ENCODE assay signal across 20 cellular contexts in the genomic region with DNA sequence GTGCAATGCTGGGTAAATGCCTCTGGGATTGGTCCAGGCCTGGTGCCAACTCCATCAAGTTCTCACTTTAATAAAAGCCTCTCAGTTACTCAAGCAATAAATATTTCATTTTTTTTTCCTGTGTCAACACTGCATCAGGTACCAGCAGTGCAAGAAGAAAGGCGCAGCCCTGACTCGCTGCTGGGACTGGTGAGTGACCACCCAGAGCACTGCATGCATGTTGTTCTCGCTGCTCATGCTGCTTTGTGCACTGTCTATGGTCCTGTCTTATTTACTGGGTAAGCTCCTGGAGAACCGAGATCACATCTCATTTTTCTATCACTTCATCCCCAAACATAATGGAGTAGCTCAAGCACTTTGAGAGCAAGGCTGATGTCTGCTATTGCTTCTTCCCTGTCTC.
A peak's percentile ranks its signal among the peaks of the same experiment; 100 is the strongest.
DNase-seq lines count a peak whose midpoint lies in the region; ATAC-seq and TF ChIP-seq lines count a peak whose summit lies in the region.
"Had no signal": no experiment of that assay in that cellular context is flagged by ENCODE, and none has a peak within 500 bp of the region (broad histone marks: within the 10 kb centered on the region; RNA-seq: fewer than 3 reads in every experiment).

No MANE protein-coding gene starts in this region.

- DNase-seq in NCI-H345 (lab: John Stamatoyannopoulos, UW) (peak; percentile 33), NCI-H345 treated with DMSO at 0.1 percent for 48 hours (lab: John Stamatoyannopoulos, UW; ENCODE audit: unreplicated experiment) (no peak), WTC11 (ENCODE audit: low spot score) (no peak), esophagus muscularis mucosa (ENCODE audit: extremely low spot score) (peak; percentile 82), occipital lobe (lab: John Stamatoyannopoulos, UW) (no peak), adrenal gland (no peak)
- DNase-seq: 8988T; ACHN; AML-193; BE2C; CD4-positive, alpha-beta T cell; CD8-positive, alpha-beta memory T cell; DMS 273 treated with DMSO at 0.1 percent for 48 hours; DND-41; GOT3; HCEC 1CT had no signal

- H3K36me3 Mint-ChIP-seq in WTC11: no peaks in the 10 kb centered on the region
- H3K36me3 Mint-ChIP-seq: CD14-positive monocyte; CD8-positive, alpha-beta memory T cell had no signal

- ATAC-seq in WTC11 (peak; percentile 16; the same call in 1 of the 2 replicates), GM21619 (IDR thresholded peaks at IDR 0.05; ENCODE audit: unreplicated experiment) (no peak)
- ATAC-seq: A549 had no signal

- H3K27ac ChIP-seq in esophagus muscularis mucosa (replicated peaks in 1 of 4) (no peak overlapping the region), adrenal gland (no peak overlapping the region)
- H3K27ac ChIP-seq: A549; BLaER1 treated with 17β-estradiol and CSF1 and Interleukin-3, amounts not matched to agents 10 nM and 100 nM had no signal

- no peak for TF ChIP-seq CTCF in WTC11 (IDR thresholded peaks at IDR 0.05)
- TF ChIP-seq CTCF in esophagus muscularis mucosa (IDR thresholded peaks at IDR 0.05): no peak
- TF ChIP-seq CTCF in adrenal gland (IDR thresholded peaks at IDR 0.05): no peak

- no peak for TF ChIP-seq EP300 in esophagus muscularis mucosa (IDR thresholded peaks at IDR 0.05)

- H3K9me3 ChIP-seq in esophagus muscularis mucosa (no peaks in the 10 kb centered on the region), adrenal gland (replicated peaks in 1 of 3) (no peaks in the 10 kb centered on the region)
- H3K9me3 ChIP-seq: A549; BLaER1 treated with 17β-estradiol and CSF1 and Interleukin-3, amounts not matched to agents 10 nM and 100 nM had no signal

- H3K27me3 Mint-ChIP-seq in WTC11 (ENCODE audit: low read depth): peaks cover 12% of the 10 kb centered on the region

- CTCF ChIA-PET in WTC11 (lab: Charles Lee): interaction anchor here (0.9 to 1.7 kb wide), 4 partner anchors 40 to 182 kb away, joined by 3 to 6 read pairs (median 4); no protein-coding TSS in a partner anchor

- POLR2A ChIA-PET in WTC11 (lab: Charles Lee): no interaction called here

- H3K4me1 ChIP-seq in esophagus muscularis mucosa (no peaks in the 10 kb centered on the region), adrenal gland (replicated peaks in 1 of 2) (no peaks in the 10 kb centered on the region)
- H3K4me1 ChIP-seq: A549, BE2C had no signal

- no peak overlapping the region for H3K4me3 Mint-ChIP-seq in WTC11
- H3K4me3 Mint-ChIP-seq: CD14-positive monocyte; CD4-positive, alpha-beta T cell; CD8-positive, alpha-beta memory T cell had no signal

- H3K36me3 ChIP-seq in esophagus muscularis mucosa (no peaks in the 10 kb centered on the region), adrenal gland (replicated peaks in 1 of 2) (no peaks in the 10 kb centered on the region)
- H3K36me3 ChIP-seq: BE2C; BLaER1 treated with 17β-estradiol and CSF1 and Interleukin-3, amounts not matched to agents 10 nM and 100 nM had no signal

- H3K27ac Mint-ChIP-seq in WTC11: no peak overlapping the region
- H3K27ac Mint-ChIP-seq: CD4-positive, alpha-beta T cell; CD8-positive, alpha-beta memory T cell had no signal

- H3K4me1 Mint-ChIP-seq in WTC11: peaks cover 26% of the 10 kb centered on the region
- H3K4me1 Mint-ChIP-seq: CD14-positive monocyte; CD8-positive, alpha-beta memory T cell had no signal

- 86% methylated on average over 4 of the region's 4 CpGs for whole genome bisulfite sequencing in esophagus muscularis mucosa
- 80 to 93% (median 88%) methylated on average over 4 of the region's 4 CpGs for WGBS in adrenal gland, 4 donors

- peaks cover 0 to 8% (median 0%) of the 10 kb centered on the region in 4 donors for H3K27me3 ChIP-seq in esophagus muscularis mucosa
- H3K27me3 ChIP-seq in adrenal gland: no peaks in the 10 kb centered on the region
- H3K27me3 ChIP-seq: BE2C had no signal

- intact Hi-C loops in esophagus muscularis mucosa (cut with DNase I) (no loop called here), adrenal gland (cut with DNase I) (no loop called here)

- H3K9me3 Mint-ChIP-seq in WTC11: no peaks in the 10 kb centered on the region
- H3K9me3 Mint-ChIP-seq: CD4-positive, alpha-beta T cell had no signal

- H3K4me3 ChIP-seq in esophagus muscularis mucosa (no peak overlapping the region), adrenal gland (no peak overlapping the region)
- H3K4me3 ChIP-seq: A549; BLaER1 treated with 17β-estradiol and CSF1 and Interleukin-3, amounts not matched to agents 10 nM and 100 nM had no signal

- no peak for TF ChIP-seq POLR2A in esophagus muscularis mucosa (IDR thresholded peaks at IDR 0.05; ENCODE audit: low read depth)
- TF ChIP-seq POLR2A in adrenal gland (IDR thresholded peaks at IDR 0.05): no peak

TF ChIP-seq in WTC11, 78 proteins besides CTCF, POLR2A, EP300 and RAD21:
- TF ChIP-seq ZNF317 (CRISPR knock-in tag; IDR thresholded peaks at IDR 0.05; ENCODE audit: borderline replicate concordance, low read depth) (no peak), GTF2I (CRISPR knock-in tag; conservative IDR thresholded peaks at IDR 0.05) (no peak), ZNF671 (CRISPR knock-in tag; IDR thresholded peaks at IDR 0.05) (no peak)
- TF ChIP-seq, protein P1, sequence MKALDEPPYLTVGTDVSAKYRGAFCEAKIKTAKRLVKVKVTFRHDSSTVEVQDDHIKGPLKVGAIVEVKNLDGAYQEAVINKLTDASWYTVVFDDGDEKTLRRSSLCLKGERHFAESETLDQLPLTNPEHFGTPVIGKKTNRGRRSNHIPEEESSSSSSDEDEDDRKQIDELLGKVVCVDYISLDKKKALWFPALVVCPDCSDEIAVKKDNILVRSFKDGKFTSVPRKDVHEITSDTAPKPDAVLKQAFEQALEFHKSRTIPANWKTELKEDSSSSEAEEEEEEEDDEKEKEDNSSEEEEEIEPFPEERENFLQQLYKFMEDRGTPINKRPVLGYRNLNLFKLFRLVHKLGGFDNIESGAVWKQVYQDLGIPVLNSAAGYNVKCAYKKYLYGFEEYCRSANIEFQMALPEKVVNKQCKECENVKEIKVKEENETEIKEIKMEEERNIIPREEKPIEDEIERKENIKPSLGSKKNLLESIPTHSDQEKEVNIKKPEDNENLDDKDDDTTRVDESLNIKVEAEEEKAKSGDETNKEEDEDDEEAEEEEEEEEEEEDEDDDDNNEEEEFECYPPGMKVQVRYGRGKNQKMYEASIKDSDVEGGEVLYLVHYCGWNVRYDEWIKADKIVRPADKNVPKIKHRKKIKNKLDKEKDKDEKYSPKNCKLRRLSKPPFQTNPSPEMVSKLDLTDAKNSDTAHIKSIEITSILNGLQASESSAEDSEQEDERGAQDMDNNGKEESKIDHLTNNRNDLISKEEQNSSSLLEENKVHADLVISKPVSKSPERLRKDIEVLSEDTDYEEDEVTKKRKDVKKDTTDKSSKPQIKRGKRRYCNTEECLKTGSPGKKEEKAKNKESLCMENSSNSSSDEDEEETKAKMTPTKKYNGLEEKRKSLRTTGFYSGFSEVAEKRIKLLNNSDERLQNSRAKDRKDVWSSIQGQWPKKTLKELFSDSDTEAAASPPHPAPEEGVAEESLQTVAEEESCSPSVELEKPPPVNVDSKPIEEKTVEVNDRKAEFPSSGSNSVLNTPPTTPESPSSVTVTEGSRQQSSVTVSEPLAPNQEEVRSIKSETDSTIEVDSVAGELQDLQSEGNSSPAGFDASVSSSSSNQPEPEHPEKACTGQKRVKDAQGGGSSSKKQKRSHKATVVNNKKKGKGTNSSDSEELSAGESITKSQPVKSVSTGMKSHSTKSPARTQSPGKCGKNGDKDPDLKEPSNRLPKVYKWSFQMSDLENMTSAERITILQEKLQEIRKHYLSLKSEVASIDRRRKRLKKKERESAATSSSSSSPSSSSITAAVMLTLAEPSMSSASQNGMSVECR (CRISPR knock-in tag; IDR thresholded peaks at IDR 0.05; ENCODE audit: borderline replicate concordance): no peak

Comparison
In these comparisons a context has a peak if more than half of its experiments do, and no peak if none do; other contexts are left out.
1. DNase-seq: peak in NCI-H345 (single experiment) and esophagus muscularis mucosa (single experiment); none in NCI-H345 treated with DMSO at 0.1 percent for 48 hours (single experiment), WTC11 (single experiment), occipital lobe (single experiment) and adrenal gland (0 of 7).